Comparison of ENCODE assay signal across 20 cellular contexts in the genomic region with DNA sequence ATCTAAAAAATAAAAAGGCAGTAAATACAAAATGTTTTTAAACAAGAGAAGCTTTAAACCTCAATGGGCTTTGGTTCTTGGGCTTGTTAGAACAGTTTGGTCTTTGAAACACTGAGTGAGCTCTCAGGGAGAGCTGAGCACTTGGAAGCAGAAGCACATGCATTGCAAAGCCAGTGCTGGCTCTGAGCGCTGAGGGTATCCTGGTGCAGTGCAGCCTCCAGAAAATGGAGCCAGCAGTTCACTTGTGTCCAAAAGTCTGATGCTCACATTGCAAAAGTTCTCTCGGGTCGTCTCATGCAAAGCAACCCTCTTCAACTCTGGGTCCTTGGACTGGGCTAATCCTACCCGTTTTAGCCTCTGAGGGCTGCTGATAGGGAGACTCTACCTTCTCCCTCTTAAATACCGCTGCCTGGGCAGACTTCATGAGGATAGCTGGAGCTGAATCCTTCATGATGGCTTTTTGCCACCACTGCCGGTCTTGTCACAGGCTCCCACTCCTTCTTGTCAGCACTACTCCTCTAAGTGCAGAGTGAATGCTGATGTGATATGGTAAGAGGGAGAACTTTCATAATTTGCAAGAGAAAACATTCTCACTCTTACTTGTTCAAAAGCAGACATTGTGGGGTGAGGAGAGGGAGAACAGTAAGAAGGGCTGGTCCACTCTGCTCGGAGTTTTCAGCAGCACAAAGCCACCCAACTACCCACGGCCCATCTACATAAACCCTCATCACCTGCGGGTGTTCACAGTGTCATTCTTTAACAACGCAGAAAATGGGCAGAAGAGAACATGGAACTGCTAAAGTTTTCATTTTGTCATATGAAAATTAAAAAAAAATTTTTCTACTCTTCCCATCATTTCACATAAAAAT. TPM values are rescaled to one million over a fixed set of nuclear protein-coding genes. Genes with fewer than 3 reads are reported as not detected.
A peak's percentile ranks its signal among the peaks of the same experiment; 100 is the strongest.
DNase-seq lines count a peak whose midpoint lies in the region; ATAC-seq and TF ChIP-seq lines count a peak whose summit lies in the region.
"Had no signal": no experiment of that assay in that cellular context is flagged by ENCODE, and none has a peak within 500 bp of the region (broad histone marks: within the 10 kb centered on the region; RNA-seq: fewer than 3 reads in every experiment).

No MANE protein-coding gene starts in this region.

- H3K4me3 Mint-ChIP-seq in stimulated activated effector memory CD8-positive, alpha-beta T cell treated with anti-CD3 and anti-CD28 coated beads, Interleukin-12 subunit alpha, Interleukin-12 subunit beta, amount 100 ng/mL, for 72 hours: no peak overlapping the region
- H3K4me3 Mint-ChIP-seq: activated CD8-positive, alpha-beta T cell treated with anti-CD3 and anti-CD28 coated beads for 36 hours; CD8-positive, alpha-beta memory T cell had no signal

- intact Hi-C loops in Right ventricle myocardium superior (cut with DNase I): no loop called here
- intact Hi-C loops in tibial artery (cut with DNase I; ENCODE audit: low total_unique reads): no loop called here

- TF ChIP-seq CTCF in tibial artery (IDR thresholded peaks at IDR 0.05) (no peak), foreskin keratinocyte (conservative IDR thresholded peaks at IDR 0.05) (no peak)

- H3K4me1 Mint-ChIP-seq in stimulated activated effector memory CD8-positive, alpha-beta T cell treated with anti-CD3 and anti-CD28 coated beads, Interleukin-12 subunit alpha, Interleukin-12 subunit beta, amount 100 ng/mL, for 72 hours: no peaks in the 10 kb centered on the region
- H3K4me1 Mint-ChIP-seq: CD8-positive, alpha-beta memory T cell had no signal

- H3K27me3 ChIP-seq in adipocyte (replicated peaks; ENCODE audit: control insufficient read depth, insufficient read depth, low read length): no peaks in the 10 kb centered on the region
- H3K27me3 ChIP-seq in tibial artery: no peaks in the 10 kb centered on the region
- no peaks in the 10 kb centered on the region for H3K27me3 ChIP-seq in foreskin keratinocyte
- H3K27me3 ChIP-seq: esophagus muscularis mucosa, neutrophil, sigmoid colon, suprapubic skin had no signal

- H3K27ac ChIP-seq in tibial artery (no peak overlapping the region), foreskin keratinocyte (no peak overlapping the region)
- H3K27ac ChIP-seq: esophagus muscularis mucosa, neutrophil, sigmoid colon, suprapubic skin had no signal

- H3K9me3 Mint-ChIP-seq in stimulated activated effector memory CD8-positive, alpha-beta T cell treated with anti-CD3 and anti-CD28 coated beads, Interleukin-12 subunit alpha, Interleukin-12 subunit beta, amount 100 ng/mL, for 72 hours: no peaks in the 10 kb centered on the region

- no peak overlapping the region for H3K9ac ChIP-seq in adipocyte (ENCODE audit: low read length)

- peak; percentile 96 for ATAC-seq in Right ventricle myocardium superior (ENCODE audit: poor library complexity)
- no peak for ATAC-seq in stimulated activated effector memory CD8-positive, alpha-beta T cell treated with anti-CD3 and anti-CD28 coated beads, Interleukin-12 subunit alpha, Interleukin-12 subunit beta, amount 100 ng/mL, for 72 hours
- ATAC-seq in foreskin keratinocyte: no peak
- no peak for ATAC-seq in HG03442 (IDR thresholded peaks at IDR 0.05; ENCODE audit: unreplicated experiment)
- ATAC-seq: activated CD8-positive, alpha-beta T cell treated with anti-CD3 and anti-CD28 coated beads for 36 hours; HCT116; HepG2 had no signal

- H3K36me3 ChIP-seq in adipocyte (ENCODE audit: control insufficient read depth, insufficient read depth, low read length, severe bottlenecking) (no peaks in the 10 kb centered on the region), tibial artery (no peaks in the 10 kb centered on the region)
- H3K36me3 ChIP-seq: esophagus muscularis mucosa, neutrophil, sigmoid colon, suprapubic skin had no signal

- H3K4me1 ChIP-seq in adipocyte (ENCODE audit: control insufficient read depth, insufficient read depth, low read length) (peaks cover 13% of the 10 kb centered on the region), tibial artery (peaks cover 0 to 10% (median 3%) of the 10 kb centered on the region in 4 donors), foreskin keratinocyte (no peaks in the 10 kb centered on the region)
- H3K4me1 ChIP-seq: esophagus muscularis mucosa, sigmoid colon, suprapubic skin had no signal

- H3K36me3 Mint-ChIP-seq in stimulated activated effector memory CD8-positive, alpha-beta T cell treated with anti-CD3 and anti-CD28 coated beads, Interleukin-12 subunit alpha, Interleukin-12 subunit beta, amount 100 ng/mL, for 72 hours: no peaks in the 10 kb centered on the region

- H3K9me3 ChIP-seq in adipocyte (ENCODE audit: control insufficient read depth, low read length): no peaks in the 10 kb centered on the region
- H3K9me3 ChIP-seq in tibial artery: no peaks in the 10 kb centered on the region
- H3K9me3 ChIP-seq: esophagus muscularis mucosa, neutrophil, sigmoid colon, suprapubic skin had no signal

- DNase-seq in adipocyte (ENCODE audit: low read depth): no peak
- peak; percentile 84 for DNase-seq in Right ventricle myocardium superior
- peak; percentile 21 for DNase-seq in middle frontal gyrus (ENCODE audit: extremely low spot score, low spot score)
- peak; percentile 65 to 69 for DNase-seq in tibial artery
- DNase-seq in stimulated activated effector memory CD8-positive, alpha-beta T cell treated with anti-CD3 and anti-CD28 coated beads, Interleukin-12 subunit alpha, Interleukin-12 subunit beta, amount 100 ng/mL, for 72 hours (ENCODE audit: low spot score in 2 of 2): no peak
- DNase-seq in foreskin keratinocyte: no peak
- DNase-seq: activated CD8-positive, alpha-beta T cell treated with anti-CD3 and anti-CD28 coated beads for 36 hours; CD8-positive, alpha-beta memory T cell; DMS79; effector memory CD4-positive, alpha-beta T cell; glutamatergic neuron; NCI-H1417 treated with DMSO at 0.1 percent for 48 hours; NCI-H526 treated with DMSO at 0.1 percent for 48 hours; sigmoid colon had no signal

- H3K4me3 ChIP-seq in adipocyte (ENCODE audit: low read length): peak overlapping the region; percentile 30
- H3K4me3 ChIP-seq in tibial artery: no peak overlapping the region
- H3K4me3 ChIP-seq: esophagus muscularis mucosa, sigmoid colon, suprapubic skin had no signal

- H3K27ac Mint-ChIP-seq in stimulated activated effector memory CD8-positive, alpha-beta T cell treated with anti-CD3 and anti-CD28 coated beads, Interleukin-12 subunit alpha, Interleukin-12 subunit beta, amount 100 ng/mL, for 72 hours: no peak overlapping the region
- H3K27ac Mint-ChIP-seq: activated CD8-positive, alpha-beta T cell treated with anti-CD3 and anti-CD28 coated beads for 36 hours; CD8-positive, alpha-beta memory T cell had no signal

RNA-seq across cellular contexts. Expression of gene BMPER, which starts 42.2 kb away (rescaled TPM):
- total RNA-seq in Right ventricle myocardium superior (2.3 TPM), foreskin keratinocyte (0.20 and 0.25 TPM in 2 replicates)
- 0.07 TPM in 1 of 2 replicates, not detected in the other for polyA plus RNA-seq in foreskin keratinocyte
- total RNA-seq: activated CD8-positive, alpha-beta T cell treated with anti-CD3 and anti-CD28 coated beads for 36 hours; CD8-positive, alpha-beta memory T cell; HepG2 had no signal
- polyA plus RNA-seq: CD8-positive, alpha-beta memory T cell; HepG2 had no signal

Comparison
In these comparisons a context has a peak if more than half of its experiments do, and no peak if none do; other contexts are left out.
1. DNase-seq: peak in Right ventricle myocardium superior (single experiment), middle frontal gyrus (single experiment) and tibial artery (2 of 2); none in adipocyte (single experiment), stimulated activated effector memory CD8-positive, alpha-beta T cell treated with anti-CD3 and anti-CD28 coated beads, Interleukin-12 subunit alpha, Interleukin-12 subunit beta, amount 100 ng/mL, for 72 hours (0 of 2) and foreskin keratinocyte (0 of 2).